ENCODE assay signal across 1 cellular context in genomic region chr10:84522612-84523462, GRCh38.
TF ChIP-seq lines count a peak whose summit lies in the region.

No MANE protein-coding gene starts in this region.

TF ChIP-seq in HCT116, 20 proteins besides CTCF, POLR2A, EP300 and RAD21 (continued from another document):
- no peak for TF ChIP-seq REST (IDR thresholded peaks at IDR 0.05; ENCODE audit: low read depth)
- no peak for TF ChIP-seq FOSL1 (IDR thresholded peaks at IDR 0.05; ENCODE audit: low read depth)
- TF ChIP-seq ZNF274 (IDR thresholded peaks at IDR 0.05; ENCODE audit: low read depth, low read length): no peak
- no peak for TF ChIP-seq ATF3 (IDR thresholded peaks at IDR 0.05)
- no peak for TF ChIP-seq ZBTB33 (IDR thresholded peaks at IDR 0.05; ENCODE audit: extremely low read depth, insufficient replicate concordance, low read length)
- no peak for TF ChIP-seq YY1 (IDR thresholded peaks at IDR 0.05; ENCODE audit: extremely low read depth, insufficient replicate concordance, low read depth, low read length)
- no peak for TF ChIP-seq POLR2AphosphoS5 (IDR thresholded peaks at IDR 0.05; ENCODE audit: low read depth, low read length)
- no peak for TF ChIP-seq CEBPB (IDR thresholded peaks at IDR 0.05; ENCODE audit: low read depth)
- TF ChIP-seq MAX (IDR thresholded peaks at IDR 0.05): no peak
- TF ChIP-seq ELF1 (IDR thresholded peaks at IDR 0.05; ENCODE audit: borderline replicate concordance, low read depth): no peak
- TF ChIP-seq SIN3A (IDR thresholded peaks at IDR 0.05; ENCODE audit: low read depth): no peak
